Comparison of ENCODE assay signal across 2 cellular contexts in genomic region chr15:80988148-80988796, GRCh38.
TF ChIP-seq lines count a peak whose summit lies in the region.

No MANE protein-coding gene starts in this region.

TF ChIP-seq in SK-N-SH, 30 proteins besides CTCF, POLR2A, EP300 and RAD21 (continued from another document):
- TF ChIP-seq TEAD4 (IDR thresholded peaks at IDR 0.05; ENCODE audit: borderline replicate concordance, insufficient read depth) (no peak), FOSL2 (IDR thresholded peaks at IDR 0.05; ENCODE audit: borderline replicate concordance, low read depth) (no peak)
TF ChIP-seq in SK-N-SH: peak in this region for 0.

TF ChIP-seq in SK-N-SH treated with all-trans-retinoic acid at 6 μM for 48 hours, 23 proteins besides CTCF, POLR2A, EP300 and RAD21 (continued from another document):
- no peak for TF ChIP-seq TSHZ2 (CRISPR knock-in tag; IDR thresholded peaks at IDR 0.05)
- no peak for TF ChIP-seq ISL1 (CRISPR knock-in tag; IDR thresholded peaks at IDR 0.05)
- no peak for TF ChIP-seq ZFP30 (CRISPR knock-in tag; IDR thresholded peaks at IDR 0.05)
- no peak for TF ChIP-seq PATZ1 (CRISPR knock-in tag; IDR thresholded peaks at IDR 0.05; ENCODE audit: borderline replicate concordance)
- no peak for TF ChIP-seq RARB (CRISPR knock-in tag; IDR thresholded peaks at IDR 0.05)
- no peak for TF ChIP-seq ESRRG (CRISPR knock-in tag; IDR thresholded peaks at IDR 0.05)
- no peak for TF ChIP-seq TOX (CRISPR knock-in tag; IDR thresholded peaks at IDR 0.05; ENCODE audit: borderline replicate concordance)
- no peak for TF ChIP-seq ZNF70 (CRISPR knock-in tag; IDR thresholded peaks at IDR 0.05)
